36 cellular contexts compared by ENCODE assay signal in the genomic region with DNA sequence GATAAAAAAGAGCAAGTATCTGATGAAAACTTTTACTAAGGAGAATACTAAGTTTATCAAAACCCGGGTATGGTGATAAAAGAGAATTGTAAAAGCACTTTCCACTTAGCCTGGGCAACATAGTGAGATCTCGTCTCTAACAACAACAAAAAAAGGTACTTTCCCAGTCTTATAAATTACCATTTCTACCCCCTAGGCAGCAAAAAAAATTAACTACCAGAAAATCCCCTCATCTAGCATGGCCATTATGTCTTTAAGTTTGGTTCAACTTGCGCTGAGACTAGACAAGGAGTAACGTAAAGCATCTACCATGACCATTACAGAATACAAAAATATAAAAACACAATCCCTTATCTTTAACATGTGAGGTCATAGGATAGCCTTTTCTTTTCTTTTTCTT.
"Had no signal": no experiment of that assay in that cellular context is flagged by ENCODE, and none has a peak within 500 bp of the region (broad histone marks: within the 10 kb centered on the region; RNA-seq: fewer than 3 reads in every experiment).

No MANE protein-coding gene starts in this region.

- DNase-seq: activated B cell treated with CpG ODN at 0.5 μM for 24 hours; activated CD4-positive, alpha-beta memory T cell treated with anti-CD3 and anti-CD28 coated beads for 36 hours; activated CD4-positive, alpha-beta T cell treated with anti-CD3 and anti-CD28 coated beads for 4 hours; activated CD4-positive, alpha-beta T cell treated with anti-CD3 and anti-CD28 coated beads, Interleukin-2, amount 10 ng/mL, durations not matched to agents 24 days and 14 days; activated CD4-positive, alpha-beta T cell treated with anti-CD3 and anti-CD28 coated beads, Interleukin-2, amount 50 U/mL, for 1 hour; activated CD4-positive, alpha-beta T cell treated with anti-CD3 and anti-CD28 coated beads, Interleukin-2, amount 50 U/mL, for 4 hours; activated CD4-positive, CD25-positive, alpha-beta regulatory T cell treated with anti-CD3 and anti-CD28 coated beads, Interleukin-2, amount 50 U/mL, for 72 hours; activated CD8-positive, alpha-beta memory T cell treated with anti-CD3 and anti-CD28 coated beads, Interleukin-2, amount 50 U/mL, for 4 hours; activated CD8-positive, alpha-beta T cell treated with anti-CD3 and anti-CD28 coated beads for 36 hours; activated effector memory CD4-positive, alpha-beta T cell treated with anti-CD3 and anti-CD28 coated beads, Interleukin-2, amount 50 U/mL, for 16 hours; activated gamma-delta T cell treated with Interleukin-2 at 50 U/mL for 16 hours; activated naive CD4-positive, alpha-beta T cell; activated naive CD4-positive, alpha-beta T cell treated with anti-CD3 and anti-CD28 coated beads for 36 hours; activated naive CD4-positive, alpha-beta T cell treated with anti-CD3 and anti-CD28 coated beads, Interleukin-2, amount 50 U/mL, for 16 hours; activated naive CD8-positive, alpha-beta T cell treated with anti-CD3 and anti-CD28 coated beads for 36 hours; activated T-cell treated with anti-CD3 and anti-CD28 coated beads for 4 hours; activated T-cell treated with anti-CD3 and anti-CD28 coated beads, Interleukin-2, amount 50 U/mL, for 1 hour; activated T-cell treated with anti-CD3 and anti-CD28 coated beads, Interleukin-2, amount 50 U/mL, for 4 hours; activated T-cell treated with anti-CD3 and anti-CD28 coated beads, Interleukin-2, amount 50 U/mL, for 72 hours; adrenal gland; amniotic stem cell; aorta; body of pancreas; brain microvascular endothelial cell; cerebellar nuclear complex; T-cell; T-helper 2 cell; T-helper 9 cell had no signal

- FAIRE-seq: astrocyte, TTC549 had no signal

- H3K4me3 ChIP-seq: adrenal gland, body of pancreas, breast epithelium had no signal

- H3K27ac ChIP-seq: adrenal gland, brain microvascular endothelial cell had no signal

- H3K27ac Mint-ChIP-seq: activated B cell treated with CpG ODN at 0.5 μM for 24 hours; activated CD4-positive, alpha-beta memory T cell treated with anti-CD3 and anti-CD28 coated beads for 36 hours; activated CD4-positive, alpha-beta T cell treated with anti-CD3 and anti-CD28 coated beads, Interleukin-2, amount 10 ng/mL, durations not matched to agents 24 days and 14 days; activated CD8-positive, alpha-beta T cell treated with anti-CD3 and anti-CD28 coated beads for 36 hours; activated naive CD4-positive, alpha-beta T cell treated with anti-CD3 and anti-CD28 coated beads for 36 hours; activated naive CD4-positive, alpha-beta T cell treated with anti-CD3 and anti-CD28 coated beads, Interleukin-2, amount 50 U/mL, for 72 hours; activated naive CD8-positive, alpha-beta T cell treated with anti-CD3 and anti-CD28 coated beads for 36 hours; activated T-cell treated with anti-CD3 and anti-CD28 coated beads, Interleukin-2, amount 50 U/mL, for 72 hours; activated T-helper 1 cell treated with anti-CD3 and anti-CD28 coated beads, Interleukin-12 subunit alpha, Interleukin-12 subunit beta, Interleukin-2, Interleukin-4 antibody, amounts not matched to agents 30 ng/mL and 10 ng/mL and 1 ng/mL, durations not matched to agents 14 hours and 24 hours and 36 hours; activated T-helper 17 cell treated with anti-CD3 and anti-CD28 coated beads, Interleukin-2, amount 50 U/mL, for 72 hours; T-cell; T-helper 2 cell treated with Interferon-gamma antibody and Interleukin-4, amounts not matched to agents 5 μg/mL and 100 μg/mL, for 36 hours had no signal

- H3K27me3 ChIP-seq: adrenal gland, body of pancreas, brain microvascular endothelial cell, breast epithelium had no signal

- H3K4me3 Mint-ChIP-seq: activated B cell treated with CpG ODN at 0.5 μM for 24 hours; activated CD4-positive, alpha-beta memory T cell treated with anti-CD3 and anti-CD28 coated beads for 36 hours; activated CD4-positive, alpha-beta T cell treated with anti-CD3 and anti-CD28 coated beads, Interleukin-2, amount 10 ng/mL, durations not matched to agents 24 days and 14 days; activated CD8-positive, alpha-beta T cell treated with anti-CD3 and anti-CD28 coated beads for 36 hours; activated naive CD4-positive, alpha-beta T cell treated with anti-CD3 and anti-CD28 coated beads for 36 hours; activated naive CD8-positive, alpha-beta T cell treated with anti-CD3 and anti-CD28 coated beads for 36 hours; activated T-cell treated with anti-CD3 and anti-CD28 coated beads, Interleukin-2, amount 50 U/mL, for 4 hours; activated T-cell treated with anti-CD3 and anti-CD28 coated beads, Interleukin-2, amount 50 U/mL, for 72 hours; activated T-helper 1 cell treated with anti-CD3 and anti-CD28 coated beads, Interleukin-12 subunit alpha, Interleukin-12 subunit beta, Interleukin-2, Interleukin-4 antibody, amounts not matched to agents 30 ng/mL and 10 ng/mL and 1 ng/mL, durations not matched to agents 14 hours and 24 hours and 36 hours; activated T-helper 17 cell treated with anti-CD3 and anti-CD28 coated beads, Interleukin-2, amount 50 U/mL, for 72 hours; central memory CD8-positive, alpha-beta T cell; T-cell; T-helper 2 cell treated with Interferon-gamma antibody and Interleukin-4, amounts not matched to agents 5 μg/mL and 100 μg/mL, for 36 hours had no signal

- H3K36me3 ChIP-seq: adrenal gland, brain microvascular endothelial cell, breast epithelium had no signal

- H3K9me3 Mint-ChIP-seq: activated B cell treated with CpG ODN at 0.5 μM for 24 hours; activated CD4-positive, alpha-beta memory T cell treated with anti-CD3 and anti-CD28 coated beads for 36 hours; activated CD4-positive, alpha-beta T cell treated with anti-CD3 and anti-CD28 coated beads, Interleukin-2, amount 10 ng/mL, durations not matched to agents 24 days and 14 days; activated CD8-positive, alpha-beta T cell treated with anti-CD3 and anti-CD28 coated beads for 36 hours; activated naive CD4-positive, alpha-beta T cell treated with anti-CD3 and anti-CD28 coated beads for 36 hours; activated naive CD4-positive, alpha-beta T cell treated with anti-CD3 and anti-CD28 coated beads, Interleukin-2, amount 50 U/mL, for 72 hours; activated naive CD8-positive, alpha-beta T cell treated with anti-CD3 and anti-CD28 coated beads for 36 hours; activated T-cell treated with anti-CD3 and anti-CD28 coated beads, Interleukin-2, amount 50 U/mL, for 4 hours; activated T-cell treated with anti-CD3 and anti-CD28 coated beads, Interleukin-2, amount 50 U/mL, for 72 hours; activated T-helper 1 cell treated with anti-CD3 and anti-CD28 coated beads, Interleukin-12 subunit alpha, Interleukin-12 subunit beta, Interleukin-2, Interleukin-4 antibody, amounts not matched to agents 30 ng/mL and 10 ng/mL and 1 ng/mL, durations not matched to agents 14 hours and 24 hours and 36 hours; activated T-helper 17 cell treated with anti-CD3 and anti-CD28 coated beads, Interleukin-2, amount 50 U/mL, for 72 hours; central memory CD8-positive, alpha-beta T cell; T-cell; T-helper 2 cell treated with Interferon-gamma antibody and Interleukin-4, amounts not matched to agents 5 μg/mL and 100 μg/mL, for 36 hours had no signal

- H3K27me3 Mint-ChIP-seq: activated B cell treated with CpG ODN at 0.5 μM for 24 hours; activated CD4-positive, alpha-beta memory T cell treated with anti-CD3 and anti-CD28 coated beads for 36 hours; activated CD4-positive, alpha-beta T cell treated with anti-CD3 and anti-CD28 coated beads, Interleukin-2, amount 10 ng/mL, durations not matched to agents 24 days and 14 days; activated CD8-positive, alpha-beta T cell treated with anti-CD3 and anti-CD28 coated beads for 36 hours; activated naive CD8-positive, alpha-beta T cell treated with anti-CD3 and anti-CD28 coated beads for 36 hours; activated T-helper 17 cell treated with anti-CD3 and anti-CD28 coated beads, Interleukin-2, amount 50 U/mL, for 72 hours; central memory CD8-positive, alpha-beta T cell; T-cell had no signal

- H3K36me3 Mint-ChIP-seq: activated naive CD4-positive, alpha-beta T cell treated with anti-CD3 and anti-CD28 coated beads, Interleukin-2, amount 50 U/mL, for 72 hours had no signal

- H3K9me3 ChIP-seq: adrenal gland, body of pancreas, breast epithelium had no signal

- H3K4me1 Mint-ChIP-seq: activated T-helper 17 cell treated with anti-CD3 and anti-CD28 coated beads, Interleukin-2, amount 50 U/mL, for 72 hours; central memory CD8-positive, alpha-beta T cell; T-cell had no signal

- ATAC-seq: activated CD8-positive, alpha-beta T cell treated with anti-CD3 and anti-CD28 coated beads for 36 hours; activated naive CD4-positive, alpha-beta T cell treated with anti-CD3 and anti-CD28 coated beads, Interleukin-2, amount 50 U/mL, for 72 hours; activated T-cell treated with anti-CD3 and anti-CD28 coated beads, Interleukin-2, amount 50 U/mL, for 4 hours; activated T-cell treated with anti-CD3 and anti-CD28 coated beads, Interleukin-2, amount 50 U/mL, for 72 hours; activated T-helper 17 cell treated with anti-CD3 and anti-CD28 coated beads, Interleukin-2, amount 50 U/mL, for 72 hours; body of pancreas; T-cell had no signal
